9 cellular contexts compared by ENCODE assay signal in the genomic region with DNA sequence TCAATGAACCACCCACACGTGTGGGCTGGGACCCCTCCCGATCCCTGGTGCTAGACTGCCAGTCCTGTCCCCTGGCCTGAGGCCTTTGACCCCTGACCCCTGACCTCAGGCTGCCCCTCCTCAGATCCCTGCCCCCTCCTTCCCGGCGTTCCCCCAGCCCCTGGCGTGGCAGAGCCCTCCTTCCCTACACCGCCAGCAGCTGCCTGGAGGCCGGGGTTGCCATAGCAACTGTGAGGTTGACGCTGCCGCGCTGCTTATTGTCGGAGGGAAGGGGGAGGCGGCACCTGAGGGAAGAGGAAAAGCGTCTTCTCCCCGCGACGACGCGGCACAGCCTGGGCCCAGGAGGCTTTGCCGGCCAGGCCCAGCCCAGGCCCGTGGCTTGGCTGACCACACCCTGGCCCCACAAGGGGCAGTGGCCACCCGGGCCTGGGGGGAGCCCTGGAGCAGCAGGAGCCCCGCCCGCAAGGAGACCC. TPM values are rescaled to one million over a fixed set of nuclear protein-coding genes. Genes with fewer than 3 reads are reported as not detected.
A peak's percentile ranks its signal among the peaks of the same experiment; 100 is the strongest.
DNase-seq lines count a peak whose midpoint lies in the region; ATAC-seq and TF ChIP-seq lines count a peak whose summit lies in the region.
"Had no signal": no experiment of that assay in that cellular context is flagged by ENCODE, and none has a peak within 500 bp of the region (broad histone marks: within the 10 kb centered on the region; RNA-seq: fewer than 3 reads in every experiment).

No MANE protein-coding gene starts in this region.

- H3K9ac ChIP-seq in liver (ENCODE audit: low read depth in 1 of 2, low read length in 2 of 2): no peak overlapping the region

- no peaks in the 10 kb centered on the region for H3K27me3 Mint-ChIP-seq in CD4-positive, alpha-beta T cell
- H3K27me3 Mint-ChIP-seq in activated CD4-positive, alpha-beta T cell treated with anti-CD3 and anti-CD28 coated beads, Interleukin-2, amount 10 ng/mL, durations not matched to agents 7 days and 5 days: peaks cover 2% of the 10 kb centered on the region

- ATAC-seq in CD4-positive, alpha-beta T cell (ENCODE audit: poor library complexity): no peak
- no peak for ATAC-seq in HG03378 (IDR thresholded peaks at IDR 0.05; ENCODE audit: unreplicated experiment)
- no peak for ATAC-seq in HG02970 (IDR thresholded peaks at IDR 0.05; ENCODE audit: low FRiP score, unreplicated experiment)

- no peaks in the 10 kb centered on the region for H3K27me3 ChIP-seq in liver (ENCODE audit: control insufficient read depth in 4 of 4, insufficient read depth in 4 of 4, low read length in 3 of 4)
- no peaks in the 10 kb centered on the region for H3K27me3 ChIP-seq in CD4-positive, alpha-beta T cell (ENCODE audit: control insufficient read depth, insufficient read depth, low read length)

- CTCF ChIA-PET in CD4-positive, alpha-beta T cell (lab: Charles Lee): no interaction called here
- CTCF ChIA-PET in activated CD4-positive, alpha-beta T cell treated with anti-CD3 and anti-CD28 coated beads, Interleukin-2, amount 10 ng/mL, durations not matched to agents 7 days and 5 days (lab: Charles Lee): no interaction called here

- no peaks in the 10 kb centered on the region for H3K36me3 Mint-ChIP-seq in CD4-positive, alpha-beta T cell (ENCODE audit: low read depth)
- no peaks in the 10 kb centered on the region for H3K36me3 Mint-ChIP-seq in activated CD4-positive, alpha-beta T cell treated with anti-CD3 and anti-CD28 coated beads, Interleukin-2, amount 10 ng/mL, durations not matched to agents 7 days and 5 days (ENCODE audit: low read depth)

- H3K4me1 Mint-ChIP-seq in CD4-positive, alpha-beta T cell (ENCODE audit: low read depth): peaks cover 14% of the 10 kb centered on the region
- H3K4me1 Mint-ChIP-seq in activated CD4-positive, alpha-beta T cell treated with anti-CD3 and anti-CD28 coated beads, Interleukin-2, amount 10 ng/mL, durations not matched to agents 7 days and 5 days: peaks cover 14% of the 10 kb centered on the region

- intact Hi-C loops in CD4-positive, alpha-beta T cell (cut with DNase I, micrococcal nuclease): no loop called here

- H3K4me3 Mint-ChIP-seq in CD4-positive, alpha-beta T cell: no peak overlapping the region
- H3K4me3 Mint-ChIP-seq in activated CD4-positive, alpha-beta T cell treated with anti-CD3 and anti-CD28 coated beads, Interleukin-2, amount 10 ng/mL, durations not matched to agents 7 days and 5 days: no peak overlapping the region

- peak; percentile 85 for DNase-seq in COLO668 (lab: John Stamatoyannopoulos, UW; ENCODE audit: unreplicated experiment)
- DNase-seq in NCI-H2107 treated with DMSO at 0.1 percent for 48 hours (lab: John Stamatoyannopoulos, UW; ENCODE audit: unreplicated experiment): peak; percentile 52
- DNase-seq in cerebellar cortex (ENCODE audit: low spot score): peak; percentile 75
- no peak for DNase-seq in CD4-positive, alpha-beta T cell
- DNase-seq in activated CD4-positive, alpha-beta T cell treated with anti-CD3 and anti-CD28 coated beads, Interleukin-2, amount 10 ng/mL, durations not matched to agents 7 days and 5 days: no peak

- no peaks in the 10 kb centered on the region for H3K9me3 Mint-ChIP-seq in CD4-positive, alpha-beta T cell
- no peaks in the 10 kb centered on the region for H3K9me3 Mint-ChIP-seq in activated CD4-positive, alpha-beta T cell treated with anti-CD3 and anti-CD28 coated beads, Interleukin-2, amount 10 ng/mL, durations not matched to agents 7 days and 5 days

- peak overlapping the region in 1 of 2 donors; percentile 21 for H3K27ac ChIP-seq in liver (ENCODE audit: low read depth in 1 of 2, low read length in 2 of 2)
- H3K27ac ChIP-seq in CD4-positive, alpha-beta T cell (ENCODE audit: low read depth, low read length): no peak overlapping the region
- H3K27ac ChIP-seq: C4-2B had no signal

- no peak for TF ChIP-seq RAD21 in liver (IDR thresholded peaks at IDR 0.05)

- H3K4me1 ChIP-seq in liver (ENCODE audit: control insufficient read depth in 4 of 4, insufficient read depth in 4 of 4, low read length in 3 of 4): peaks cover 4 to 51% (median 31%) of the 10 kb centered on the region in 4 donors

- 65% methylated on average over 23 of the region's 23 CpGs for WGBS in liver

- peaks cover 0 to 15% (median 7%) of the 10 kb centered on the region in 4 donors for H3K36me3 ChIP-seq in liver (ENCODE audit: control insufficient read depth in 4 of 4, insufficient read depth in 3 of 4, low read depth in 1 of 4, low read length in 3 of 4)

- no peak overlapping the region for H3K4me3 ChIP-seq in liver (ENCODE audit: low read depth in 1 of 3, low read length in 3 of 3)

- no peak for TF ChIP-seq CTCF in liver (IDR thresholded peaks at IDR 0.05; ENCODE audit: low read depth, low read length, missing input control)
- TF ChIP-seq CTCF in CD4-positive, alpha-beta T cell (IDR thresholded peaks at IDR 0.05): no peak

- H3K9me3 ChIP-seq in liver (ENCODE audit: control insufficient read depth in 4 of 4, low read length in 3 of 4): no peaks in the 10 kb centered on the region
- no peaks in the 10 kb centered on the region for H3K9me3 ChIP-seq in CD4-positive, alpha-beta T cell (ENCODE audit: control insufficient read depth, low read length)

- POLR2A ChIA-PET in CD4-positive, alpha-beta T cell (lab: Charles Lee): no interaction called here
- POLR2A ChIA-PET in activated CD4-positive, alpha-beta T cell treated with anti-CD3 and anti-CD28 coated beads, Interleukin-2, amount 10 ng/mL, durations not matched to agents 7 days and 5 days (lab: Charles Lee): no interaction called here

- no peak overlapping the region for H3K27ac Mint-ChIP-seq in CD4-positive, alpha-beta T cell
- H3K27ac Mint-ChIP-seq in activated CD4-positive, alpha-beta T cell treated with anti-CD3 and anti-CD28 coated beads, Interleukin-2, amount 10 ng/mL, durations not matched to agents 7 days and 5 days: no peak overlapping the region

TF ChIP-seq in liver, 16 proteins besides CTCF, POLR2A, EP300 and RAD21:
- TF ChIP-seq, protein P1, sequence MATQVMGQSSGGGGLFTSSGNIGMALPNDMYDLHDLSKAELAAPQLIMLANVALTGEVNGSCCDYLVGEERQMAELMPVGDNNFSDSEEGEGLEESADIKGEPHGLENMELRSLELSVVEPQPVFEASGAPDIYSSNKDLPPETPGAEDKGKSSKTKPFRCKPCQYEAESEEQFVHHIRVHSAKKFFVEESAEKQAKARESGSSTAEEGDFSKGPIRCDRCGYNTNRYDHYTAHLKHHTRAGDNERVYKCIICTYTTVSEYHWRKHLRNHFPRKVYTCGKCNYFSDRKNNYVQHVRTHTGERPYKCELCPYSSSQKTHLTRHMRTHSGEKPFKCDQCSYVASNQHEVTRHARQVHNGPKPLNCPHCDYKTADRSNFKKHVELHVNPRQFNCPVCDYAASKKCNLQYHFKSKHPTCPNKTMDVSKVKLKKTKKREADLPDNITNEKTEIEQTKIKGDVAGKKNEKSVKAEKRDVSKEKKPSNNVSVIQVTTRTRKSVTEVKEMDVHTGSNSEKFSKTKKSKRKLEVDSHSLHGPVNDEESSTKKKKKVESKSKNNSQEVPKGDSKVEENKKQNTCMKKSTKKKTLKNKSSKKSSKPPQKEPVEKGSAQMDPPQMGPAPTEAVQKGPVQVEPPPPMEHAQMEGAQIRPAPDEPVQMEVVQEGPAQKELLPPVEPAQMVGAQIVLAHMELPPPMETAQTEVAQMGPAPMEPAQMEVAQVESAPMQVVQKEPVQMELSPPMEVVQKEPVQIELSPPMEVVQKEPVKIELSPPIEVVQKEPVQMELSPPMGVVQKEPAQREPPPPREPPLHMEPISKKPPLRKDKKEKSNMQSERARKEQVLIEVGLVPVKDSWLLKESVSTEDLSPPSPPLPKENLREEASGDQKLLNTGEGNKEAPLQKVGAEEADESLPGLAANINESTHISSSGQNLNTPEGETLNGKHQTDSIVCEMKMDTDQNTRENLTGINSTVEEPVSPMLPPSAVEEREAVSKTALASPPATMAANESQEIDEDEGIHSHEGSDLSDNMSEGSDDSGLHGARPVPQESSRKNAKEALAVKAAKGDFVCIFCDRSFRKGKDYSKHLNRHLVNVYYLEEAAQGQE (IDR thresholded peaks at IDR 0.05): no peak
- TF ChIP-seq EGR1 (IDR thresholded peaks at IDR 0.05; ENCODE audit: low read depth in 2 of 2) (no peak), NR2F2 (IDR thresholded peaks at IDR 0.05) (peak; percentile 93), RXRA (IDR thresholded peaks at IDR 0.05) (peak in 1 of 2 donors; percentile 30), YY1 (IDR thresholded peaks at IDR 0.05) (no peak)

RNA-seq across cellular contexts. Expression of a gene that starts 32.6 kb away (rescaled TPM):
- total RNA-seq in liver: 1 to 10 TPM; 5.1 to 10.0 TPM
- 1 to 10 TPM; 1.1 to 6.4 TPM for polyA plus RNA-seq in liver
- total RNA-seq in CD4-positive, alpha-beta T cell: not detected
- total RNA-seq in activated CD4-positive, alpha-beta T cell treated with anti-CD3 and anti-CD28 coated beads, Interleukin-2, amount 10 ng/mL, durations not matched to agents 7 days and 5 days: under 1 TPM; 0.02 to 0.04 TPM

RNA-seq across cellular contexts. Expression of a gene that starts 32.7 kb away (rescaled TPM):
- under 1 TPM; 0.09 to 0.17 TPM for total RNA-seq in liver
- under 1 TPM; 0.07 to 0.14 TPM for polyA plus RNA-seq in liver
- not detected for total RNA-seq in CD4-positive, alpha-beta T cell
- not detected for total RNA-seq in activated CD4-positive, alpha-beta T cell treated with anti-CD3 and anti-CD28 coated beads, Interleukin-2, amount 10 ng/mL, durations not matched to agents 7 days and 5 days

Comparison
In these comparisons a context has a peak if more than half of its experiments do, and no peak if none do; other contexts are left out.
1. DNase-seq: peak in COLO668 (single experiment), NCI-H2107 treated with DMSO at 0.1 percent for 48 hours (single experiment) and cerebellar cortex (single experiment); none in CD4-positive, alpha-beta T cell (0 of 10) and activated CD4-positive, alpha-beta T cell treated with anti-CD3 and anti-CD28 coated beads, Interleukin-2, amount 10 ng/mL, durations not matched to agents 7 days and 5 days (single experiment).
2. RNA of a gene that starts 32.6 kb away (total RNA-seq): 5.1 to 10.0 TPM in liver; 0.02 to 0.04 TPM in activated CD4-positive, alpha-beta T cell treated with anti-CD3 and anti-CD28 coated beads, Interleukin-2, amount 10 ng/mL, durations not matched to agents 7 days and 5 days and not detected in CD4-positive, alpha-beta T cell; every median in the first group is over 4 times any median in the second.